Comparison of ENCODE assay signal across 1 cellular context in the genomic region with DNA sequence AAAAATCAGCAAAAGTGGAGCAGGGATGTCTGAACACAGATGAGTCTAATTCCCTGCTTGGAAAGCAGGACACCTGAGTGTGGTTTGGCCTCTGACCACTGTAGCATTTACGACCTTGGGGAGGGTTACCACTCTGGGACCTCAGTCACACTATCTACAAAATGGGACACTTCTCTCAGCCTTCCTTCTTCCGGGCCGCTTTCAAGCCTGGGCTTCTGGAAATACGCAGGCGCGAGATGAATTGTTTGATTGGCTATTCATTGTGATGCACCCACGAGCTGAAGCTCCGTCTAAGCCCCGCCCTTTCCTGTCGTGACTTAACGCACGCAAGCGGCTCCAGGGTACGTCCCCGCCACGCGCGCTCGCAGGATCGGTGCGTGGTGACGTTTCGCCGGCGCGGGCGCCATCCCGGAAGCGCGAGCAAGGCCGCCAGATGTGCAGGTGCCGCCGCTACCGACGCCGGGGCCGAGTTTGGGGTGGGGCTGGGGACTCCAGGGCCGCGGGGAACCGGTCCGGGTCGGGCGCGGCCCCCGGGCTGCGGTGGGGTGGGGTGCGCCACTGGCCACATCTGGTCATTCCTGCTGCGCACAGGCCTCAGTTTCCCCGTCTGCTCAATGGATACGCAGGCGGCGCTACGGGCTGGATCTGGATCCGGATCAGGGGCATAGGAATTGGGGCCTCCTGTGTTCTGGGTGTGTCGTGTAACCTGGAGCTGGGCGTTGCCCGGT.
TF ChIP-seq lines count a peak whose summit lies in the region.

Gene KXD1 (plus strand): TSS at position 397 of the 728 bp plus-strand sequence. CDS start 4,187 bp downstream, outside the sequence.

TF ChIP-seq in IMR-90, 13 proteins besides CTCF, POLR2A, EP300 and RAD21 (continued from another document):
- peak; percentile 80; the same call in 1 of the 2 replicates for TF ChIP-seq MXI1 (IDR thresholded peaks at IDR 0.05; ENCODE audit: borderline replicate concordance, low read depth, low read length)
